Comparison of ENCODE assay signal across 23 cellular contexts in the genomic region with DNA sequence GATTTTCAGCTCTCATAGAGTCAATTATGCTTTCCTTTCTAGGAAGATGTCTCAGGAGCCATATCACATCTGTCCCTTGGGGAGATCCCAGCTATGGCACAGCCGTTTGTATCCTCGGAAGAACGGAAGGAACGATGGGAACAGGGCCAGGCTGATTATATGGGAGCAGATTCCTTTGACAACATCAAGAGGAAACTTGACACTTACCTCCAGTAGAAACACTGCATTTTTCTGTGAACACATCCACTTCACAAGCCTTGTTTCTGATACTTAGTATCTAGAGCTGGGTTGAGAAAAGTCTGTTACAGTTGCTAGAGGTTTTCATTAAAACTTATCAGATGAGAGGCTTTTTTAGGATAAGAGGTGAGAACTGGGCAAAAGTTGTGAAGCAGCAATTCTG. TPM values are rescaled to one million over a fixed set of nuclear protein-coding genes. Genes with fewer than 3 reads are reported as not detected.
DNase-seq lines count a peak whose midpoint lies in the region; ATAC-seq and TF ChIP-seq lines count a peak whose summit lies in the region.
"Had no signal": no experiment of that assay in that cellular context is flagged by ENCODE, and none has a peak within 500 bp of the region (broad histone marks: within the 10 kb centered on the region; RNA-seq: fewer than 3 reads in every experiment).

No MANE protein-coding gene starts in this region.

- H3K27me3 ChIP-seq in mesendoderm (ENCODE audit: insufficient read depth, low read length, poor library complexity) (no peaks in the 10 kb centered on the region), psoas muscle (ENCODE audit: insufficient read depth in 3 of 3, low read length in 2 of 3) (no peaks in the 10 kb centered on the region), heart right ventricle (no peaks in the 10 kb centered on the region)
- H3K27me3 ChIP-seq: colonic mucosa, esophagus squamous epithelium, gastroesophageal sphincter had no signal

- no peak overlapping the region for H3K9ac ChIP-seq in mesendoderm (ENCODE audit: low read length)

- H3K36me3 Mint-ChIP-seq in natural killer cell (peaks cover 27% of the 10 kb centered on the region), T-cell (peaks cover 60% of the 10 kb centered on the region)
- H3K36me3 Mint-ChIP-seq in natural killer cell treated with Interleukin-12 subunit alpha and Interleukin-12 subunit beta and Interleukin-15 and Interleukin-18, amount 100 ng/mL, for 72 hours = peaks cover 41% of the 10 kb centered on the region

- no peak overlapping the region for H4K5ac ChIP-seq in mesendoderm (ENCODE audit: low read length)

- DNase-seq in natural killer cell (no peak), T-cell (no peak), mesendoderm (peak; percentile 50), dermis blood vessel endothelial cell (no peak), psoas muscle (no peak), heart right ventricle (no peak)
- DNase-seq in natural killer cell treated with Interleukin-12 subunit alpha and Interleukin-12 subunit beta and Interleukin-15 and Interleukin-18, amount 100 ng/mL, for 72 hours (ENCODE audit: low spot score) = no peak
- DNase-seq: activated CD8-positive, alpha-beta memory T cell treated with anti-CD3 and anti-CD28 coated beads for 24 hours; activated T-cell treated with anti-CD3 and anti-CD28 coated beads, Interleukin-2, amount 50 U/mL, for 1 hour; amniotic stem cell; C1 segment of cervical spinal cord; colonic mucosa; endodermal cell; esophagus squamous epithelium; left ventricle myocardium superior; NCI-H1092 treated with DMSO at 0.1 percent for 48 hours; NCI-H2029 treated with DMSO at 0.1 percent for 48 hours; NCI-H510A treated with DMSO at 0.1 percent for 48 hours; PC-9; SHP77; stimulated activated CD4-positive, alpha-beta T cell treated with anti-CD3 and anti-CD28 coated beads, Interleukin-2, amount 100 ng/mL, for 24 hours had no signal

- TF ChIP-seq CTCF in natural killer cell (IDR thresholded peaks at IDR 0.05) (no peak), psoas muscle (IDR thresholded peaks at IDR 0.05) (no peak), heart right ventricle (IDR thresholded peaks at IDR 0.05) (no peak)

- ATAC-seq in natural killer cell (no peak), T-cell (replicated peaks in 1 of 4) (no peak), psoas muscle (no peak), heart right ventricle (no peak)
- ATAC-seq in natural killer cell treated with Interleukin-12 subunit alpha and Interleukin-12 subunit beta and Interleukin-15 and Interleukin-18, amount 100 ng/mL, for 72 hours = no peak
- ATAC-seq: gastroesophageal sphincter, left ventricle myocardium superior had no signal

- no peak overlapping the region for H2BK5ac ChIP-seq in mesendoderm (ENCODE audit: low read length)

- H3K4me3 ChIP-seq in mesendoderm (ENCODE audit: low read length) (no peak overlapping the region), psoas muscle (no peak overlapping the region), heart right ventricle (no peak overlapping the region)
- H3K4me3 ChIP-seq: colonic mucosa, esophagus squamous epithelium, gastroesophageal sphincter, PC-9, smooth muscle cell had no signal

- no peaks in the 10 kb centered on the region for H3K79me1 ChIP-seq in mesendoderm (ENCODE audit: low read length)

- CTCF ChIA-PET in T-cell (lab: Charles Lee) = no interaction called here

- no peaks in the 10 kb centered on the region for H3K27me3 Mint-ChIP-seq in natural killer cell (ENCODE audit: low read depth in 2 of 2)
- no peaks in the 10 kb centered on the region for H3K27me3 Mint-ChIP-seq in natural killer cell treated with Interleukin-12 subunit alpha and Interleukin-12 subunit beta and Interleukin-15 and Interleukin-18, amount 100 ng/mL, for 72 hours
- H3K27me3 Mint-ChIP-seq in T-cell = no peaks in the 10 kb centered on the region

- no peak overlapping the region for H3K4me2 ChIP-seq in mesendoderm (ENCODE audit: low read length)
- H3K4me2 ChIP-seq: PC-9, smooth muscle cell had no signal

- peak overlapping the region; percentile 55 to 71 for H3K27ac Mint-ChIP-seq in natural killer cell
- H3K27ac Mint-ChIP-seq in natural killer cell treated with Interleukin-12 subunit alpha and Interleukin-12 subunit beta and Interleukin-15 and Interleukin-18, amount 100 ng/mL, for 72 hours = peak overlapping the region in 1 of 2 donors; percentile 50
- H3K27ac Mint-ChIP-seq in T-cell = peak overlapping the region; percentile 29 to 59
- H3K27ac Mint-ChIP-seq: endodermal cell had no signal

- WGBS in mesendoderm (ENCODE audit: extremely low coverage, insufficient coverage, low lambda C conversion rate) = no CpG with 5 or more reads among the region's 4 CpGs
- 4 to 23% (median 10%) methylated on average over 4 of the region's 4 CpGs for WGBS in psoas muscle, 3 donors
- WGBS in heart right ventricle, 2 donors = 18 to 20% methylated on average over 4 of the region's 4 CpGs

- H3K36me3 ChIP-seq in mesendoderm (ENCODE audit: control insufficient read depth, insufficient read depth, low read length) = no peaks in the 10 kb centered on the region
- peaks cover 6 to 74% of the 10 kb centered on the region in 2 donors for H3K36me3 ChIP-seq in psoas muscle (ENCODE audit: insufficient read depth in 1 of 2, low read depth in 1 of 2)
- H3K36me3 ChIP-seq in heart right ventricle = peaks cover 0 to 100% (median 50%) of the 10 kb centered on the region in 9 donors

- peaks cover 0 to 3% of the 10 kb centered on the region in 2 donors for H3K4me1 Mint-ChIP-seq in natural killer cell
- peaks cover 4 to 8% of the 10 kb centered on the region in 2 donors for H3K4me1 Mint-ChIP-seq in natural killer cell treated with Interleukin-12 subunit alpha and Interleukin-12 subunit beta and Interleukin-15 and Interleukin-18, amount 100 ng/mL, for 72 hours (ENCODE audit: low read depth in 2 of 2)
- H3K4me1 Mint-ChIP-seq in T-cell = no peaks in the 10 kb centered on the region

- H3K4me1 ChIP-seq in mesendoderm (ENCODE audit: control insufficient read depth, low read depth, low read length) (no peaks in the 10 kb centered on the region), psoas muscle (peaks cover 14% of the 10 kb centered on the region), heart right ventricle (peaks cover 0 to 6% (median 3%) of the 10 kb centered on the region in 9 donors)
- H3K4me1 ChIP-seq: colonic mucosa, esophagus squamous epithelium had no signal

- POLR2A ChIA-PET in T-cell (lab: Charles Lee) = no interaction called here

- H3K27ac ChIP-seq in mesendoderm (ENCODE audit: low read depth, low read length) (no peak overlapping the region), psoas muscle (no peak overlapping the region), heart right ventricle (peak overlapping the region in 1 of 10 donors; percentile 8)
- H3K27ac ChIP-seq: colonic mucosa, esophagus squamous epithelium, gastroesophageal sphincter, PC-9 had no signal

- H2BK120ac ChIP-seq in mesendoderm (ENCODE audit: low read depth, low read length) = no peak overlapping the region

- H2AK5ac ChIP-seq in mesendoderm (ENCODE audit: low read length) = no peak overlapping the region

- no peak overlapping the region for H3K23ac ChIP-seq in mesendoderm (ENCODE audit: low read length)

- H3K4me3 Mint-ChIP-seq in natural killer cell (no peak overlapping the region), T-cell (no peak overlapping the region)
- H3K4me3 Mint-ChIP-seq in natural killer cell treated with Interleukin-12 subunit alpha and Interleukin-12 subunit beta and Interleukin-15 and Interleukin-18, amount 100 ng/mL, for 72 hours = no peak overlapping the region
- H3K4me3 Mint-ChIP-seq: endodermal cell had no signal

- H3K56ac ChIP-seq in mesendoderm (ENCODE audit: low read length) = no peak overlapping the region

- H3K9me3 Mint-ChIP-seq in natural killer cell (no peaks in the 10 kb centered on the region), T-cell (peaks cover 0 to 7% (median 0%) of the 10 kb centered on the region in 3 donors)
- H3K9me3 Mint-ChIP-seq in natural killer cell treated with Interleukin-12 subunit alpha and Interleukin-12 subunit beta and Interleukin-15 and Interleukin-18, amount 100 ng/mL, for 72 hours = no peaks in the 10 kb centered on the region

- H3K18ac ChIP-seq in mesendoderm (ENCODE audit: low read length) = no peak overlapping the region

- H4K8ac ChIP-seq in mesendoderm (ENCODE audit: low read depth, low read length) = no peak overlapping the region

- H2BK15ac ChIP-seq in mesendoderm (replicated peaks; ENCODE audit: low read depth) = no peak overlapping the region

- no peaks in the 10 kb centered on the region for H3K79me2 ChIP-seq in mesendoderm (ENCODE audit: control insufficient read depth, insufficient read depth, low read length)

- H3K9me3 ChIP-seq in psoas muscle (no peaks in the 10 kb centered on the region), heart right ventricle (peaks cover 0 to 7% (median 0%) of the 10 kb centered on the region in 11 donors)
- H3K9me3 ChIP-seq: colonic mucosa, esophagus squamous epithelium had no signal

- H3K4ac ChIP-seq in mesendoderm (ENCODE audit: low read depth, low read length) = no peak overlapping the region

- intact Hi-C loops in natural killer cell (cut with micrococcal nuclease) = no loop called here
- intact Hi-C loops in psoas muscle (cut with DNase I) = no loop called here
- intact Hi-C loops in heart right ventricle (cut with DNase I) = loop anchor here in 1 of 10 donors (10.0 kb wide), 1 partner anchor 72 kb away; no protein-coding TSS in a partner anchor

RNA-seq across cellular contexts. Expression of a gene that starts 35.4 kb away (rescaled TPM):
- total RNA-seq in natural killer cell (10 to 100 TPM; 46.6 to 56.5 (median 49.6) TPM), T-cell (10 to 100 TPM; 16.3 to 30.4 (median 25.7) TPM), dermis blood vessel endothelial cell (38.6 and 48.0 TPM in 2 replicates), psoas muscle (100 to 1,000 TPM; 305 to 550 (median 419) TPM), heart right ventricle (100 to 1,000 TPM; 126 to 210 (median 157) TPM)
- 100 to 1,000 TPM in 1 of 2 donors, 10 to 100 TPM in 1; 83.5 to 112 TPM for total RNA-seq in natural killer cell treated with Interleukin-12 subunit alpha and Interleukin-12 subunit beta and Interleukin-15 and Interleukin-18, amount 100 ng/mL, for 72 hours
- polyA plus RNA-seq in mesendoderm (2013, experiment 1 of 2) = 18.7 TPM
- 19.1 TPM for polyA plus RNA-seq in mesendoderm (2013, experiment 2 of 2)
- polyA plus RNA-seq in psoas muscle (100 to 1,000 TPM; 164 to 373 (median 338) TPM), heart right ventricle (100 to 1,000 TPM in 1 of 2 donors, 10 to 100 TPM in 1; 56.5 to 156 TPM)

RNA-seq across cellular contexts. Expression of a gene that starts 59.6 kb away (rescaled TPM):
- total RNA-seq in natural killer cell = 10 to 100 TPM; 15.0 to 19.0 (median 18.3) TPM
- 10 to 100 TPM; 17.8 to 19.2 TPM for total RNA-seq in natural killer cell treated with Interleukin-12 subunit alpha and Interleukin-12 subunit beta and Interleukin-15 and Interleukin-18, amount 100 ng/mL, for 72 hours
- 10 to 100 TPM; 12.5 to 25.4 (median 19.1) TPM for total RNA-seq in T-cell
- 16.4 TPM for polyA plus RNA-seq in mesendoderm (2013, experiment 1 of 2)
- 15.8 TPM for polyA plus RNA-seq in mesendoderm (2013, experiment 2 of 2)
- total RNA-seq in dermis blood vessel endothelial cell = 26.7 and 30.9 TPM in 2 replicates
- 10 to 100 TPM in 2 of 4 donors, 1 to 10 TPM in 2; 5.0 to 10.1 (median 8.9) TPM for total RNA-seq in psoas muscle
- 1 to 10 TPM; 2.8 to 4.0 (median 3.5) TPM for polyA plus RNA-seq in psoas muscle
- 10 to 100 TPM; 19.1 to 38.6 (median 30.6) TPM for total RNA-seq in heart right ventricle
- polyA plus RNA-seq in heart right ventricle = 1 to 10 TPM; 4.5 to 4.6 TPM
